33 cellular contexts compared by ENCODE assay signal in genomic region chr7:67602246-67602645, GRCh38.
"Had no signal": no experiment of that assay in that cellular context is flagged by ENCODE, and none has a peak within 500 bp of the region (broad histone marks: within the 10 kb centered on the region; RNA-seq: fewer than 3 reads in every experiment).

No MANE protein-coding gene starts in this region.

- H3K4me3 Mint-ChIP-seq: activated B cell treated with CpG ODN at 0.5 μM for 24 hours; activated CD8-positive, alpha-beta T cell treated with anti-CD3 and anti-CD28 coated beads for 36 hours; activated naive CD4-positive, alpha-beta T cell treated with anti-CD3 and anti-CD28 coated beads for 36 hours; activated naive CD4-positive, alpha-beta T cell treated with anti-CD3 and anti-CD28 coated beads, Interleukin-2, amount 50 U/mL, for 24 hours; activated naive CD8-positive, alpha-beta T cell treated with anti-CD3 and anti-CD28 coated beads for 36 hours; activated naive CD8-positive, alpha-beta T cell treated with anti-CD3 and anti-CD28 coated beads, Interleukin-2, amount 50 U/mL, for 24 hours; activated T-helper 1 cell treated with anti-CD3 and anti-CD28 coated beads, Interleukin-12 subunit alpha, Interleukin-12 subunit beta, Interleukin-2, Interleukin-4 antibody, amounts not matched to agents 30 ng/mL and 10 ng/mL and 1 ng/mL, durations not matched to agents 14 hours and 24 hours and 36 hours; T-helper 17 cell; T-helper 2 cell treated with Interferon-gamma antibody and Interleukin-4, amounts not matched to agents 5 μg/mL and 100 μg/mL, for 36 hours had no signal

- H3K4me1 Mint-ChIP-seq: activated B cell treated with CpG ODN at 0.5 μM for 24 hours; activated naive CD4-positive, alpha-beta T cell treated with anti-CD3 and anti-CD28 coated beads, Interleukin-2, amount 50 U/mL, for 24 hours; activated naive CD8-positive, alpha-beta T cell treated with anti-CD3 and anti-CD28 coated beads for 36 hours; activated naive CD8-positive, alpha-beta T cell treated with anti-CD3 and anti-CD28 coated beads, Interleukin-2, amount 50 U/mL, for 24 hours; T-helper 17 cell had no signal

- H3K27me3 Mint-ChIP-seq: activated B cell treated with CpG ODN at 0.5 μM for 24 hours; activated CD8-positive, alpha-beta T cell treated with anti-CD3 and anti-CD28 coated beads for 36 hours; activated naive CD8-positive, alpha-beta T cell treated with anti-CD3 and anti-CD28 coated beads for 36 hours; activated naive CD8-positive, alpha-beta T cell treated with anti-CD3 and anti-CD28 coated beads, Interleukin-2, amount 50 U/mL, for 24 hours; T-helper 17 cell had no signal

- H3K4me1 ChIP-seq: body of pancreas, colonic mucosa had no signal

- H3K9me3 ChIP-seq: adrenal gland, colonic mucosa had no signal

- H3K27me3 ChIP-seq: adrenal gland, body of pancreas, colonic mucosa had no signal

- H3K27ac Mint-ChIP-seq: activated B cell treated with CpG ODN at 0.5 μM for 24 hours; activated CD8-positive, alpha-beta T cell treated with anti-CD3 and anti-CD28 coated beads for 36 hours; activated naive CD4-positive, alpha-beta T cell treated with anti-CD3 and anti-CD28 coated beads for 36 hours; activated naive CD4-positive, alpha-beta T cell treated with anti-CD3 and anti-CD28 coated beads, Interleukin-2, amount 50 U/mL, for 24 hours; activated naive CD8-positive, alpha-beta T cell treated with anti-CD3 and anti-CD28 coated beads for 36 hours; activated naive CD8-positive, alpha-beta T cell treated with anti-CD3 and anti-CD28 coated beads, Interleukin-2, amount 50 U/mL, for 24 hours; activated T-helper 1 cell treated with anti-CD3 and anti-CD28 coated beads, Interleukin-12 subunit alpha, Interleukin-12 subunit beta, Interleukin-2, Interleukin-4 antibody, amounts not matched to agents 30 ng/mL and 10 ng/mL and 1 ng/mL, durations not matched to agents 14 hours and 24 hours and 36 hours; activated T-helper 2 cell treated with anti-CD3 and anti-CD28 coated beads, Interferon-gamma antibody, Interleukin-2, Interleukin-4, amounts not matched to agents 10 μg/mL and 5 μg/mL and 100 μg/mL, durations not matched to agents 14 hours and 24 hours and 36 hours; T-helper 17 cell; T-helper 2 cell treated with Interferon-gamma antibody and Interleukin-4, amounts not matched to agents 5 μg/mL and 100 μg/mL, for 36 hours had no signal

- H3K36me3 Mint-ChIP-seq: activated naive CD4-positive, alpha-beta T cell treated with anti-CD3 and anti-CD28 coated beads, Interleukin-2, amount 50 U/mL, for 24 hours; activated naive CD8-positive, alpha-beta T cell treated with anti-CD3 and anti-CD28 coated beads for 36 hours had no signal

- FAIRE-seq: endometrium, frontal cortex had no signal

- H3K36me3 ChIP-seq: adrenal gland, colonic mucosa, WERI-Rb-1 had no signal

- H3K4me3 ChIP-seq: adrenal gland, body of pancreas, colonic mucosa had no signal

- H3K27ac ChIP-seq: adrenal gland, body of pancreas, colonic mucosa, WERI-Rb-1 had no signal

- ATAC-seq: activated CD4-positive, CD25-positive, alpha-beta regulatory T cell treated with anti-CD3 and anti-CD28 coated beads, Interleukin-2, amount 50 U/mL, for 24 hours; activated CD8-positive, alpha-beta T cell treated with anti-CD3 and anti-CD28 coated beads for 36 hours; activated naive CD8-positive, alpha-beta T cell treated with anti-CD3 and anti-CD28 coated beads, Interleukin-2, amount 50 U/mL, for 24 hours; body of pancreas; esophagus mucosa; T-helper 17 cell had no signal

- DNase-seq: activated B cell treated with CpG ODN at 0.5 μM for 24 hours; activated CD4-positive, alpha-beta T cell treated with anti-CD3 and anti-CD28 coated beads for 48 hours; activated CD4-positive, alpha-beta T cell treated with anti-CD3 and anti-CD28 coated beads, Interleukin-2, amount 50 U/mL, for 1 hour; activated CD4-positive, alpha-beta T cell treated with anti-CD3 and anti-CD28 coated beads, Interleukin-2, amount 50 U/mL, for 48 hours; activated CD8-positive, alpha-beta memory T cell treated with anti-CD3 and anti-CD28 coated beads for 24 hours; activated CD8-positive, alpha-beta T cell treated with anti-CD3 and anti-CD28 coated beads for 36 hours; activated effector memory CD4-positive, alpha-beta T cell treated with anti-CD3 and anti-CD28 coated beads, Interleukin-2, amount 50 U/mL, for 16 hours; activated naive CD4-positive, alpha-beta T cell treated with anti-CD3 and anti-CD28 coated beads for 36 hours; activated naive CD8-positive, alpha-beta T cell treated with anti-CD3 and anti-CD28 coated beads for 36 hours; activated naive CD8-positive, alpha-beta T cell treated with anti-CD3 and anti-CD28 coated beads, Interleukin-2, amount 50 U/mL, for 24 hours; activated T-cell treated with anti-CD3 and anti-CD28 coated beads, Interleukin-2, amount 50 U/mL, for 1 hour; activated T-cell treated with anti-CD3 and anti-CD28 coated beads, Interleukin-2, amount 50 U/mL, for 48 hours; adrenal gland; amygdala; aorta; body of pancreas; central memory CD4-positive, alpha-beta T cell; cerebellar nuclear complex; colonic mucosa; effector CD8-positive, alpha-beta T cell; foreskin fibroblast; head of caudate nucleus; T-helper 17 cell; T1000; WERI-Rb-1 had no signal
